In genomic region chr1:34597877-34598514, GRCh38 we compare ENCODE assay signal across 8 cellular contexts.
DNase-seq lines count a peak whose midpoint lies in the region; ATAC-seq and TF ChIP-seq lines count a peak whose summit lies in the region.

No MANE protein-coding gene starts in this region.

- no peaks in the 10 kb centered on the region for H3K27me3 Mint-ChIP-seq in T-helper 2 cell treated with Interferon-gamma antibody and Interleukin-4, amounts not matched to agents 5 μg/mL and 100 μg/mL, for 36 hours (ENCODE audit: low read depth)

- H3K4me1 Mint-ChIP-seq in T-helper 2 cell treated with Interferon-gamma antibody and Interleukin-4, amounts not matched to agents 5 μg/mL and 100 μg/mL, for 36 hours (ENCODE audit: low read depth), result no peaks in the 10 kb centered on the region

- H3K27ac Mint-ChIP-seq in T-helper 2 cell treated with Interferon-gamma antibody and Interleukin-4, amounts not matched to agents 5 μg/mL and 100 μg/mL, for 36 hours, result no peak overlapping the region

- H3K4me3 Mint-ChIP-seq in T-helper 2 cell treated with Interferon-gamma antibody and Interleukin-4, amounts not matched to agents 5 μg/mL and 100 μg/mL, for 36 hours, result no peak overlapping the region

- peak; percentile 99 for ATAC-seq in left lobe of liver
- no peak for ATAC-seq in HG02870 (IDR thresholded peaks at IDR 0.05; ENCODE audit: unreplicated experiment)

- TF ChIP-seq CTCF in cardiac fibroblast (IDR thresholded peaks at IDR 0.05; ENCODE audit: low read depth, low read length), result peak; percentile 36

- H3K36me3 Mint-ChIP-seq in T-helper 2 cell treated with Interferon-gamma antibody and Interleukin-4, amounts not matched to agents 5 μg/mL and 100 μg/mL, for 36 hours (ENCODE audit: low read depth), result no peaks in the 10 kb centered on the region

- peak; percentile 17 for DNase-seq in activated gamma-delta T cell treated with Interleukin-2 at 50 U/mL for 16 hours
- DNase-seq in activated gamma-delta T cell (lab: John Stamatoyannopoulos, UW), result no peak
- peak; percentile 26 for DNase-seq in NCI-H1417 treated with DMSO at 0.1 percent for 48 hours (lab: John Stamatoyannopoulos, UW)
- DNase-seq in T-helper 2 cell treated with Interferon-gamma antibody and Interleukin-4, amounts not matched to agents 5 μg/mL and 100 μg/mL, for 36 hours (ENCODE audit: low spot score), result peak; percentile 23
- DNase-seq in cardiac fibroblast (ENCODE audit: low read depth in 2 of 2), result peak; percentile 15 to 33
- peak; percentile 79 for DNase-seq in left lobe of liver (ENCODE audit: low spot score)
- peak; percentile 31 to 35 for DNase-seq in stimulated activated CD8-positive, alpha-beta memory T cell treated with anti-CD3 and anti-CD28 coated beads, Interleukin-15, amount 100 ng/mL, for 48 hours (ENCODE audit: low read depth in 2 of 2)

- H3K4me3 ChIP-seq in cardiac fibroblast (replicated peaks in 1 of 2; ENCODE audit: low read depth in 2 of 2, low read length in 2 of 2), result no peak overlapping the region

- H3K9me3 Mint-ChIP-seq in T-helper 2 cell treated with Interferon-gamma antibody and Interleukin-4, amounts not matched to agents 5 μg/mL and 100 μg/mL, for 36 hours, result no peaks in the 10 kb centered on the region
